22 cellular contexts compared by ENCODE assay signal in the genomic region with DNA sequence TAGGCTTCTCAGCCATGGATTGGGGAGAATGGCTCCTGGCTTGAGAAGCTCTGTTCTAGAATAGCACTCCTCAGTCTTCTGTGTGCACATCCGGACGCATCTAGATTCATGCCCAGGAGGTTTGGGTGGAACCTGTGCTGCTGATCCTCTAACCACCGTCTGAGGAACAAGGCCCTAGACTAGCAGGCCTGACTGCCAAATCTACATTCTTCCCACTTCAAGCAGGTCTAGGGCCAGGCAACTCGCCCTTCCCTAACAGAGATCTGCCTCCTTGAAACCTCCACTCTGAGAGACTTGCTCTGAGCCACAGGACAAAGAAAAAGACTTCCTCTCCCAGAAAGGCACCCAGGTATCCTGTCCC.
DNase-seq lines count a peak whose midpoint lies in the region; ATAC-seq and TF ChIP-seq lines count a peak whose summit lies in the region.
"Had no signal": no experiment of that assay in that cellular context is flagged by ENCODE, and none has a peak within 500 bp of the region (broad histone marks: within the 10 kb centered on the region; RNA-seq: fewer than 3 reads in every experiment).

No MANE protein-coding gene starts in this region.

- TF ChIP-seq POLR2A in gastroesophageal sphincter (IDR thresholded peaks at IDR 0.05): no peak

- TF ChIP-seq CTCF in epithelial cell of esophagus (IDR thresholded peaks at IDR 0.05; ENCODE audit: insufficient read depth, low read depth, low read length, missing control alignments): no peak
- no peak for TF ChIP-seq CTCF in gastroesophageal sphincter (IDR thresholded peaks at IDR 0.05)

- no peaks in the 10 kb centered on the region for H3K4me1 Mint-ChIP-seq in stimulated activated effector memory CD8-positive, alpha-beta T cell treated with anti-CD3 and anti-CD28 coated beads, Interleukin-12 subunit alpha, Interleukin-12 subunit beta, amount 100 ng/mL, for 72 hours

- H3K27ac ChIP-seq in gastroesophageal sphincter: peak overlapping the region; percentile 52 to 79 (median 78)
- H3K27ac ChIP-seq: BLaER1 treated with 17β-estradiol and CSF1 and Interleukin-3, amounts not matched to agents 10 nM and 100 nM; GM23248; SJCRH30 had no signal

- H3K4me3 ChIP-seq in epithelial cell of esophagus (ENCODE audit: low read length) (no peak overlapping the region), gastroesophageal sphincter (no peak overlapping the region)
- H3K4me3 ChIP-seq: A549; BLaER1 treated with 17β-estradiol and CSF1 and Interleukin-3, amounts not matched to agents 10 nM and 100 nM; GM23248; SJCRH30 had no signal

- no peak for TF ChIP-seq EP300 in gastroesophageal sphincter (IDR thresholded peaks at IDR 0.05)

- no peaks in the 10 kb centered on the region for H3K27me3 ChIP-seq in gastroesophageal sphincter
- H3K27me3 ChIP-seq: BLaER1 treated with 17β-estradiol and CSF1 and Interleukin-3, amounts not matched to agents 10 nM and 100 nM; SJCRH30 had no signal

- 100% methylated on average over 2 of the region's 4 CpGs; no CpG with 5 or more reads in 1 of the 2 donors for WGBS in gastroesophageal sphincter (ENCODE audit: low coverage in 1 of 2), 2 donors

- no peaks in the 10 kb centered on the region for H3K9me3 ChIP-seq in gastroesophageal sphincter
- H3K9me3 ChIP-seq: A549, SJCRH30 had no signal

- no peaks in the 10 kb centered on the region for H3K9me3 Mint-ChIP-seq in stimulated activated effector memory CD8-positive, alpha-beta T cell treated with anti-CD3 and anti-CD28 coated beads, Interleukin-12 subunit alpha, Interleukin-12 subunit beta, amount 100 ng/mL, for 72 hours
- H3K9me3 Mint-ChIP-seq: CD4-positive, alpha-beta T cell had no signal

- H3K36me3 ChIP-seq in gastroesophageal sphincter: no peaks in the 10 kb centered on the region
- H3K36me3 ChIP-seq: BLaER1 treated with 17β-estradiol and CSF1 and Interleukin-3, amounts not matched to agents 10 nM and 100 nM; SJCRH30 had no signal

- peak; percentile 30 for DNase-seq in epithelial cell of esophagus (ENCODE audit: low read depth)
- no peak for DNase-seq in stimulated activated effector memory CD8-positive, alpha-beta T cell treated with anti-CD3 and anti-CD28 coated beads, Interleukin-12 subunit alpha, Interleukin-12 subunit beta, amount 100 ng/mL, for 72 hours (ENCODE audit: low spot score in 2 of 2)
- no peak for DNase-seq in NCI-H774 (lab: John Stamatoyannopoulos, UW)
- no peak for DNase-seq in activated gamma-delta T cell treated with Interleukin-2 at 50 U/mL for 16 hours
- DNase-seq: AML-193; CD4-positive, alpha-beta T cell; GM23248; H7; Karpas-422; NCI-H1092 treated with DMSO at 0.1 percent for 48 hours; NCI-H1436; NCI-H187 treated with DMSO at 0.1 percent for 48 hours; NCI-H2171 treated with DMSO at 0.1 percent for 48 hours; NCI-H510A treated with DMSO at 0.1 percent for 48 hours; NCI-H748 treated with DMSO at 0.1 percent for 48 hours had no signal

- peaks cover 5 to 68% (median 7%) of the 10 kb centered on the region in 3 donors for H3K4me1 ChIP-seq in gastroesophageal sphincter

- H3K27ac Mint-ChIP-seq in stimulated activated effector memory CD8-positive, alpha-beta T cell treated with anti-CD3 and anti-CD28 coated beads, Interleukin-12 subunit alpha, Interleukin-12 subunit beta, amount 100 ng/mL, for 72 hours: no peak overlapping the region
- H3K27ac Mint-ChIP-seq: CD4-positive, alpha-beta T cell had no signal

- no peak overlapping the region for H3K4me3 Mint-ChIP-seq in stimulated activated effector memory CD8-positive, alpha-beta T cell treated with anti-CD3 and anti-CD28 coated beads, Interleukin-12 subunit alpha, Interleukin-12 subunit beta, amount 100 ng/mL, for 72 hours
- H3K4me3 Mint-ChIP-seq: CD4-positive, alpha-beta T cell had no signal

- no peak for ATAC-seq in gastroesophageal sphincter
- ATAC-seq in stimulated activated effector memory CD8-positive, alpha-beta T cell treated with anti-CD3 and anti-CD28 coated beads, Interleukin-12 subunit alpha, Interleukin-12 subunit beta, amount 100 ng/mL, for 72 hours: peak; percentile 9
- no peak for ATAC-seq in GM21825 (IDR thresholded peaks at IDR 0.05; ENCODE audit: unreplicated experiment)
- ATAC-seq in GM19023 (IDR thresholded peaks at IDR 0.05; ENCODE audit: unreplicated experiment): no peak
- ATAC-seq: A549, SK-N-SH treated with all-trans-retinoic acid at 6 μM for 48 hours had no signal

- no peaks in the 10 kb centered on the region for H3K36me3 Mint-ChIP-seq in stimulated activated effector memory CD8-positive, alpha-beta T cell treated with anti-CD3 and anti-CD28 coated beads, Interleukin-12 subunit alpha, Interleukin-12 subunit beta, amount 100 ng/mL, for 72 hours
